In genomic region chrX:46710425-46710824, GRCh38 we compare ENCODE assay signal across 9 cellular contexts. TPM values are rescaled to one million over a fixed set of nuclear protein-coding genes. Genes with fewer than 3 reads are reported as not detected.
DNase-seq lines count a peak whose midpoint lies in the region; ATAC-seq and TF ChIP-seq lines count a peak whose summit lies in the region.
"Had no signal": no experiment of that assay in that cellular context is flagged by ENCODE, and none has a peak within 500 bp of the region (broad histone marks: within the 10 kb centered on the region; RNA-seq: fewer than 3 reads in every experiment).

No MANE protein-coding gene starts in this region.

- H3K27ac Mint-ChIP-seq in Calu3 (ENCODE audit: unreplicated experiment) (peak overlapping the region; percentile 24), HFFc6 (peak overlapping the region; percentile 66)
- H3K27ac Mint-ChIP-seq in activated T-helper 17 cell treated with anti-CD3 and anti-CD28 coated beads, Interleukin-2, amount 50 U/mL, for 72 hours, result peak overlapping the region; percentile 46

- H3K36me3 Mint-ChIP-seq in Calu3 (ENCODE audit: insufficient read depth, unreplicated experiment), result peaks cover 5% of the 10 kb centered on the region
- H3K36me3 Mint-ChIP-seq in HFFc6 (ENCODE audit: low read depth), result 0 out of 2 replicates have a peak, but pooled peaks cover 4% of the 10 kb centered on the region
- H3K36me3 Mint-ChIP-seq in activated T-helper 17 cell treated with anti-CD3 and anti-CD28 coated beads, Interleukin-2, amount 50 U/mL, for 72 hours (ENCODE audit: low read depth), result no peaks in the 10 kb centered on the region

- no peaks in the 10 kb centered on the region for H3K27me3 Mint-ChIP-seq in Calu3 (ENCODE audit: unreplicated experiment)
- no peaks in the 10 kb centered on the region for H3K27me3 Mint-ChIP-seq in HFFc6 (ENCODE audit: insufficient read depth)
- no peaks in the 10 kb centered on the region for H3K27me3 Mint-ChIP-seq in activated T-helper 17 cell treated with anti-CD3 and anti-CD28 coated beads, Interleukin-2, amount 50 U/mL, for 72 hours

- POLR2A ChIA-PET in HEK293T (lab: Yijun Ruan, JAX), result no interaction called here

- CTCF ChIA-PET in Calu3 (lab: Charles Lee) (no interaction called here), HEK293T (lab: Yijun Ruan, JAX) (no interaction called here)

- peaks cover 48% of the 10 kb centered on the region for H3K4me1 Mint-ChIP-seq in Calu3 (ENCODE audit: low read depth, unreplicated experiment)
- H3K4me1 Mint-ChIP-seq in HFFc6 (ENCODE audit: low read depth), result peaks cover 50% of the 10 kb centered on the region
- peaks cover 19% of the 10 kb centered on the region for H3K4me1 Mint-ChIP-seq in activated T-helper 17 cell treated with anti-CD3 and anti-CD28 coated beads, Interleukin-2, amount 50 U/mL, for 72 hours

- TF ChIP-seq CTCF in Calu3 (IDR thresholded peaks at IDR 0.05; ENCODE audit: unreplicated experiment) (no peak), HFFc6 (IDR thresholded peaks at IDR 0.05) (no peak)

- DNase-seq in Calu3 (peak; percentile 20), HFFc6 (peak; percentile 18), islet precursor cell (peak; percentile 70), AML-193 (lab: John Stamatoyannopoulos, UW) (no peak), DMS114 treated with DMSO at 0.1 percent for 48 hours (lab: John Stamatoyannopoulos, UW; ENCODE audit: unreplicated experiment) (no peak), HEK293T (ENCODE audit: extremely low spot score) (no peak)
- no peak for DNase-seq in activated effector memory CD4-positive, alpha-beta T cell treated with anti-CD3 and anti-CD28 coated beads, Interleukin-2, amount 50 U/mL, for 16 hours
- DNase-seq: DND-41 had no signal

- intact Hi-C loops in Calu3 (cut with micrococcal nuclease; ENCODE audit: unreplicated experiment), result no loop called here

- peak overlapping the region; percentile 4 for H3K4me3 Mint-ChIP-seq in Calu3 (ENCODE audit: low read depth, unreplicated experiment)
- no peak overlapping the region for H3K4me3 Mint-ChIP-seq in HFFc6
- peak overlapping the region; percentile 30 for H3K4me3 Mint-ChIP-seq in activated T-helper 17 cell treated with anti-CD3 and anti-CD28 coated beads, Interleukin-2, amount 50 U/mL, for 72 hours

- no TSS peak for BruUV-seq in Calu3 (replicated peaks; lab: Mats Ljungman, UMichigan)

- H3K9me3 Mint-ChIP-seq in Calu3 (ENCODE audit: low read depth, unreplicated experiment) (no peaks in the 10 kb centered on the region), HFFc6 (no peaks in the 10 kb centered on the region)
- H3K9me3 Mint-ChIP-seq in activated T-helper 17 cell treated with anti-CD3 and anti-CD28 coated beads, Interleukin-2, amount 50 U/mL, for 72 hours, result no peaks in the 10 kb centered on the region

- peak; percentile 56 for ATAC-seq in activated T-helper 17 cell treated with anti-CD3 and anti-CD28 coated beads, Interleukin-2, amount 50 U/mL, for 72 hours (replicated peaks)

TF ChIP-seq in HEK293T, 16 proteins besides CTCF, POLR2A, EP300 and RAD21:
- TF ChIP-seq FOXA1 (IDR thresholded peaks at IDR 0.05), result no peak
- TF ChIP-seq BHLHE40 (IDR thresholded peaks at IDR 0.05; ENCODE audit: borderline replicate concordance), result no peak
- TF ChIP-seq ELF4 (IDR thresholded peaks at IDR 0.05), result no peak
- no peak for TF ChIP-seq SP1 (IDR thresholded peaks at IDR 0.05)
TF ChIP-seq in HEK293T: peak in this region for 0.

RNA-seq across cellular contexts. Expression of gene SLC9A7, which starts 48.5 kb away (rescaled TPM):
- total RNA-seq in Calu3 (2022), result 66.4 and 83.3 TPM in 2 replicates
- total RNA-seq in HFFc6 (2021; fragmentation: NEBNext Ultra II Directional; extraction: Animal tissue kit (Norgen Biotek cat#: 25700)), result 10 to 100 TPM; 41.8 to 54.1 (median 45.7) TPM
- 10 to 100 TPM; 10.0 to 13.3 TPM for total RNA-seq in activated T-helper 17 cell treated with anti-CD3 and anti-CD28 coated beads, Interleukin-2, amount 50 U/mL, for 72 hours

Comparison
In these comparisons a context has a peak if more than half of its experiments do, and no peak if none do; other contexts are left out.
1. DNase-seq: peak in Calu3 (single experiment), HFFc6 (single experiment) and islet precursor cell (single experiment); none in AML-193 (0 of 2), DMS114 treated with DMSO at 0.1 percent for 48 hours (single experiment), HEK293T (single experiment) and activated effector memory CD4-positive, alpha-beta T cell treated with anti-CD3 and anti-CD28 coated beads, Interleukin-2, amount 50 U/mL, for 16 hours (single experiment).
2. Peak in every context shown above with its lines, with median percentiles within 50 percentile points of each other: H3K27ac Mint-ChIP-seq.